ENCODE assay signal across 26 cellular contexts in the genomic region with DNA sequence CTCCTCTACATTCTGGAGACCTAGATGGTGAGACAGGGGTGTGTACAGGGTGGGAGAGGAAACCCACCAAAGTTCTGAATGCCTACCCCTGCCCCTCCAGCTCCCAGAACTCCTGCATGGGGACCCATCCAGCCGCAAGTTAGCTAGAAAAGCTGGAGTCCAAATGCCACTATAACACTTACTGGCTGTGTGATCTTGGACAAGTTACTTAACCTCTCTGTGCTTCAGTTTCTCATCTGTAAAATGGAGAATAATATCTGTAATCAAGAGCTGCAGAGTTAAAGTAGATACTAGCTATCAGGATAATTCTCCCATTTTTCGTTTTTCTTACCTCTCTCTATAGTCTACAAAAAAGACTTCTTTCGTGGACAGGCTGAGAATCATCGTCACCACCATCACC.
DNase-seq lines count a peak whose midpoint lies in the region; ATAC-seq, FAIRE-seq and TF ChIP-seq lines count a peak whose summit lies in the region.
"Had no signal": no experiment of that assay in that cellular context is flagged by ENCODE, and none has a peak within 500 bp of the region (broad histone marks: within the 10 kb centered on the region; RNA-seq: fewer than 3 reads in every experiment).

No MANE protein-coding gene starts in this region.

- H3K79me2 ChIP-seq in PC-9 (ENCODE audit: low read depth): peaks cover 29% of the 10 kb centered on the region
- H3K79me2 ChIP-seq: hepatocyte had no signal

- POLR2A ChIA-PET in PC-9 (lab: Charles Lee; ENCODE audit: unreplicated experiment): no interaction called here

- peak overlapping the region; percentile 84 for H3K4me2 ChIP-seq in PC-9
- H3K4me2 ChIP-seq: hepatocyte had no signal

- H3K9ac ChIP-seq in kidney (ENCODE audit: low read length in 2 of 2) (no peak overlapping the region), subcutaneous abdominal adipose tissue (ENCODE audit: low read length in 5 of 5) (no peak overlapping the region)

- no peaks in the 10 kb centered on the region for H3K9me2 ChIP-seq in PC-9 (ENCODE audit: insufficient read depth)

- CTCF ChIA-PET in PC-9 (lab: Charles Lee): interaction anchor here (0.6 kb wide), 1 partner anchor 23 kb away, joined by 5 read pairs; no protein-coding TSS in a partner anchor

- peaks cover 41% of the 10 kb centered on the region for H3K4me1 ChIP-seq in PC-9 (replicated peaks; ENCODE audit: insufficient read depth)
- H3K4me1 ChIP-seq in kidney (ENCODE audit: control insufficient read depth in 1 of 2, insufficient read depth in 1 of 2, low read depth in 1 of 2, low read length in 2 of 2): peaks cover 25 to 38% of the 10 kb centered on the region in 2 donors
- peaks cover 0 to 68% (median 34%) of the 10 kb centered on the region in 5 donors for H3K4me1 ChIP-seq in subcutaneous abdominal adipose tissue (ENCODE audit: control insufficient read depth in 5 of 5, insufficient read depth in 5 of 5, low read length in 5 of 5)
- H3K4me1 ChIP-seq: foreskin keratinocyte, psoas muscle had no signal

- no peaks in the 10 kb centered on the region for H3K9me3 ChIP-seq in PC-9 (ENCODE audit: insufficient read depth, low read depth)
- H3K9me3 ChIP-seq in kidney (ENCODE audit: control insufficient read depth in 1 of 2, low read length in 2 of 2): no peaks in the 10 kb centered on the region
- H3K9me3 ChIP-seq in subcutaneous abdominal adipose tissue (ENCODE audit: control insufficient read depth in 5 of 5, low read length in 5 of 5): no peaks in the 10 kb centered on the region
- H3K9me3 ChIP-seq: psoas muscle had no signal

- H3K4me3 ChIP-seq in PC-9: peak overlapping the region; percentile 58
- no peak overlapping the region for H3K4me3 ChIP-seq in kidney (ENCODE audit: low read length in 2 of 2)
- H3K4me3 ChIP-seq in subcutaneous abdominal adipose tissue (ENCODE audit: low read depth in 1 of 5, low read length in 5 of 5): no peak overlapping the region
- H3K4me3 ChIP-seq: hepatocyte, psoas muscle, skin epidermis had no signal

- BruUV-seq in PC-9 (replicated peaks; lab: Mats Ljungman, UMichigan): no TSS peak

- no peak for ATAC-seq in left colon
- ATAC-seq in HG03108 (IDR thresholded peaks at IDR 0.05; ENCODE audit: unreplicated experiment): no peak
- ATAC-seq in HG02840 (IDR thresholded peaks at IDR 0.05; ENCODE audit: low FRiP score, unreplicated experiment): no peak
- ATAC-seq: foreskin keratinocyte had no signal

- FAIRE-seq in kidney (lab: Jason Lieb, UNC): no peak
- FAIRE-seq: D721Med, GM18507 had no signal

- H3K27ac ChIP-seq in PC-9 (peak overlapping the region; percentile 89), caudate nucleus (ENCODE audit: low read depth, low read length) (peak overlapping the region; percentile 46), kidney (ENCODE audit: low read depth in 2 of 2, low read length in 2 of 2) (peak overlapping the region in 1 of 2 donors; percentile 33), subcutaneous abdominal adipose tissue (ENCODE audit: low read depth, low read length) (peak overlapping the region; percentile 43)
- H3K27ac ChIP-seq: foreskin keratinocyte, hepatocyte, skin epidermis, WERI-Rb-1 had no signal

- no peaks in the 10 kb centered on the region for H4K20me1 ChIP-seq in PC-9 (ENCODE audit: insufficient read depth)

- H3K27me3 ChIP-seq in PC-9 (ENCODE audit: insufficient read depth, low read depth): no peaks in the 10 kb centered on the region
- no peaks in the 10 kb centered on the region for H3K27me3 ChIP-seq in subcutaneous abdominal adipose tissue (ENCODE audit: control insufficient read depth in 5 of 5, insufficient read depth in 4 of 5, low read length in 5 of 5)
- H3K27me3 ChIP-seq: hepatocyte had no signal

- no peak for DNase-seq in PC-9
- no peak for DNase-seq in caudate nucleus (lab: John Stamatoyannopoulos, UW)
- DNase-seq in kidney: peak; percentile 31
- no peak for DNase-seq in left colon
- DNase-seq in GM13976 (ENCODE audit: low spot score): no peak
- DNase-seq: activated CD4-positive, alpha-beta T cell treated with anti-CD3 and anti-CD28 coated beads for 48 hours; activated effector memory CD4-positive, alpha-beta T cell treated with anti-CD3 and anti-CD28 coated beads, Interleukin-2, amount 50 U/mL, for 16 hours; activated naive CD8-positive, alpha-beta T cell treated with anti-CD3 and anti-CD28 coated beads for 36 hours; activated T-cell treated with anti-CD3 and anti-CD28 coated beads, Interleukin-2, amount 50 U/mL, for 1 hour; effector memory CD4-positive, alpha-beta T cell; foreskin keratinocyte; Kasumi-1; NCI-H510A treated with DMSO at 0.1 percent for 48 hours; SIG-M5; stimulated activated CD4-positive, alpha-beta T cell treated with anti-CD3 and anti-CD28 coated beads, Interleukin-2, amount 100 ng/mL, for 24 hours; SW 1271; T-helper 9 cell had no signal

- no peak overlapping the region; the same call in 1 of the 2 replicates for H2AFZ ChIP-seq in PC-9
- H2AFZ ChIP-seq: hepatocyte had no signal

- no peak for TF ChIP-seq CTCF in PC-9 (conservative IDR thresholded peaks at IDR 0.05)
- TF ChIP-seq CTCF in kidney (IDR thresholded peaks at IDR 0.05; ENCODE audit: borderline replicate concordance, extremely low read depth, insufficient read depth): no peak
- no peak for TF ChIP-seq CTCF in GM13976 (IDR thresholded peaks at IDR 0.05; ENCODE audit: borderline replicate concordance, control extremely low read depth, extremely low read depth, insufficient read depth, missing control alignments)

- H3F3A ChIP-seq in PC-9 (ENCODE audit: insufficient read depth, low read depth): peaks cover 20% of the 10 kb centered on the region; the same call in 1 of the 2 replicates

- intact Hi-C loops in PC-9 (cut with micrococcal nuclease; ENCODE audit: unreplicated experiment): no loop called here
- intact Hi-C loops in kidney (cut with DNase I): no loop called here
- intact Hi-C loops in left colon (cut with DNase I, micrococcal nuclease): no loop called here

- in situ Hi-C loops in GM13976 (cut with MboI; ENCODE audit: low sequenced_read_pairs, unreplicated experiment): no loop called here

- no peaks in the 10 kb centered on the region for H3K36me3 ChIP-seq in PC-9 (ENCODE audit: low read depth)
- H3K36me3 ChIP-seq in kidney (ENCODE audit: control insufficient read depth in 1 of 2, insufficient read depth in 2 of 2, low read length in 2 of 2): no peaks in the 10 kb centered on the region
- H3K36me3 ChIP-seq in subcutaneous abdominal adipose tissue (ENCODE audit: control insufficient read depth in 5 of 5, insufficient read depth in 5 of 5, low read length in 5 of 5): no peaks in the 10 kb centered on the region
- H3K36me3 ChIP-seq: WERI-Rb-1 had no signal
